ENCODE assay signal across 26 cellular contexts in genomic region chr16:85835227-85835751, GRCh38.
"Had no signal": no experiment of that assay in that cellular context is flagged by ENCODE, and none has a peak within 500 bp of the region (broad histone marks: within the 10 kb centered on the region; RNA-seq: fewer than 3 reads in every experiment).

No MANE protein-coding gene starts in this region.

- DNase-seq: activated CD4-positive, alpha-beta T cell treated with anti-CD3 and anti-CD28 coated beads for 48 hours; activated CD4-positive, alpha-beta T cell treated with anti-CD3 and anti-CD28 coated beads, Interleukin-2, amount 50 U/mL, for 4 hours; activated CD8-positive, alpha-beta memory T cell treated with anti-CD3 and anti-CD28 coated beads, Interleukin-2, amount 50 U/mL, for 48 hours; activated CD8-positive, alpha-beta T cell treated with anti-CD3 and anti-CD28 coated beads, Interleukin-2, amount 10 ng/mL, durations not matched to agents 7 days and 5 days; activated naive CD4-positive, alpha-beta T cell; activated T-cell treated with anti-CD3 and anti-CD28 coated beads, Interleukin-2, amount 50 U/mL, for 1 hour; NCI-H1092; NCI-H1417; NCI-H1930; NCI-H2107; NCI-H2171 treated with DMSO at 0.1 percent for 48 hours; NCI-H345; NCI-H510A; NCI-H69; NK-92 treated with Interleukin-12 subunit alpha and Interleukin-12 subunit beta, amount 100 ng/mL, for 24 hours; OCI-M1; Right ventricle myocardium superior; RPMI8226; SJCRH30; SK-N-SH; T-helper 1 cell; WERI-Rb-1 had no signal

- H3K4me2 ChIP-seq: SK-N-SH had no signal

- H3K9me3 Mint-ChIP-seq: activated naive CD4-positive, alpha-beta T cell treated with anti-CD3 and anti-CD28 coated beads, Interleukin-2, amount 50 U/mL, for 24 hours had no signal

- H3K4me3 ChIP-seq: breast epithelium, SJCRH30 had no signal

- H3K27ac Mint-ChIP-seq: activated CD8-positive, alpha-beta T cell treated with anti-CD3 and anti-CD28 coated beads, Interleukin-2, amount 10 ng/mL, durations not matched to agents 7 days and 5 days; activated naive CD4-positive, alpha-beta T cell treated with anti-CD3 and anti-CD28 coated beads, Interleukin-2, amount 50 U/mL, for 24 hours had no signal

- H3K4me1 Mint-ChIP-seq: activated naive CD4-positive, alpha-beta T cell treated with anti-CD3 and anti-CD28 coated beads, Interleukin-2, amount 50 U/mL, for 24 hours had no signal

- H3K36me3 Mint-ChIP-seq: activated naive CD4-positive, alpha-beta T cell treated with anti-CD3 and anti-CD28 coated beads, Interleukin-2, amount 50 U/mL, for 24 hours had no signal

- H3K36me3 ChIP-seq: breast epithelium, SJCRH30, WERI-Rb-1 had no signal

- H3K9me3 ChIP-seq: breast epithelium, SJCRH30, SK-N-SH had no signal

- H3K4me1 ChIP-seq: breast epithelium, SJCRH30 had no signal

- H3K9ac ChIP-seq: SK-N-SH had no signal

- H3K27ac ChIP-seq: breast epithelium, SJCRH30, WERI-Rb-1 had no signal

- H3K4me3 Mint-ChIP-seq: activated CD8-positive, alpha-beta T cell treated with anti-CD3 and anti-CD28 coated beads, Interleukin-2, amount 10 ng/mL, durations not matched to agents 7 days and 5 days; activated naive CD4-positive, alpha-beta T cell treated with anti-CD3 and anti-CD28 coated beads, Interleukin-2, amount 50 U/mL, for 24 hours had no signal

- ATAC-seq: activated CD4-positive, CD25-positive, alpha-beta regulatory T cell treated with anti-CD3 and anti-CD28 coated beads, Interleukin-2, amount 50 U/mL, for 24 hours; activated CD8-positive, alpha-beta T cell treated with anti-CD3 and anti-CD28 coated beads, Interleukin-2, amount 10 ng/mL, durations not matched to agents 7 days and 5 days; Panc1 had no signal

- H3K27me3 ChIP-seq: SJCRH30 had no signal
